ENCODE assay signal across 1 cellular context in genomic region chrX:37423864-37424569, GRCh38.
TF ChIP-seq lines count a peak whose summit lies in the region.

No MANE protein-coding gene starts in this region.

TF ChIP-seq in HEK293, 187 proteins besides CTCF, POLR2A, EP300 and RAD21 (continued from another document):
- TF ChIP-seq PRDM4 (tag by site-specific recombination; IDR thresholded peaks at IDR 0.05) (no peak), ZNF580 (tag by site-specific recombination; IDR thresholded peaks at IDR 0.05) (no peak), ZBTB20 (tag by site-specific recombination; IDR thresholded peaks at IDR 0.05) (peak; percentile 32; the same call in 1 of the 2 replicates), KLF10 (tag by site-specific recombination; IDR thresholded peaks at IDR 0.05) (no peak)
TF ChIP-seq in HEK293: peak in this region for 4.
